7 cellular contexts compared by ENCODE assay signal in the genomic region with DNA sequence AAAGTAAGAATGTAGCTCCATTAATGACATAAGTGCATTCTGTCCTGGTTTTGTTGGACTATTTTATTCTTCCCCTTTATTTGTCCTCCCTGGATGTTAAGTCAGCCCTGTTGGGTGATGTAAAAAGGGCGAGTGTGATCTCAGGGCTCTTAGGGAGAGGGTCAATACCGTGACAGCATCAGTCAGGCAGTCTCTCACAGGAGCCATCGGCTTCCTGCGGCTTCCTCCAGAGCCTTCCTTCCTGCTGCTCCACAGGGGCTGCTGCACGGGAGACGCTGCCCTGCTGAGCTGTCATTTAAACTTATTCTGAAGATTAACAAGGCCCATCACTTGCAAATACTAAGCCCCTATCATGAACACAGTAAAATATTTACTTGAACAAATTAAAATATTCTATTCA.
A peak's percentile ranks its signal among the peaks of the same experiment; 100 is the strongest.
DNase-seq lines count a peak whose midpoint lies in the region; FAIRE-seq and TF ChIP-seq lines count a peak whose summit lies in the region.
"Not testable (repeated sequence)": the region's sequence is repeated elsewhere in the genome, so short reads cannot be mapped to it uniquely, and the experiment has no call there.

No MANE protein-coding gene starts in this region.

- not testable (repeated sequence) for TF ChIP-seq POLR2A in endothelial cell of umbilical vein (IDR thresholded peaks at IDR 0.05; ENCODE audit: low read depth, low read length)

- not testable (repeated sequence) for H3K4me2 ChIP-seq in endothelial cell of umbilical vein (ENCODE audit: insufficient read depth, low read length); neural cell (ENCODE audit: low read length)

- in situ Hi-C loops in brain microvascular endothelial cell (cut with HindIII; ENCODE audit: low pct_ligation_motif_present, low sequenced_read_pairs) = not testable (repeated sequence)

- H3K36me3 ChIP-seq in NT2/D1 (ENCODE audit: insufficient read depth, insufficient read length, low read length); brain microvascular endothelial cell (replicated peaks); endothelial cell of umbilical vein (ENCODE audit: control insufficient read depth in 2 of 2, extremely low read depth in 1 of 2, insufficient read depth in 2 of 2, low read length in 2 of 2); neural cell (ENCODE audit: insufficient read depth, low read length): not testable (repeated sequence)

- not testable (repeated sequence) for H3K9me1 ChIP-seq in endothelial cell of umbilical vein (replicated peaks; ENCODE audit: control insufficient read depth, extremely low read depth, insufficient read depth, low read length)

- TF ChIP-seq RAD21 in neural cell (conservative IDR thresholded peaks at IDR 0.05) = not testable (repeated sequence)

- H3K9ac ChIP-seq in NT2/D1 (ENCODE audit: insufficient read length, low read depth); endothelial cell of umbilical vein (replicated peaks; ENCODE audit: extremely low read depth, insufficient read depth, low read length); neural cell (ENCODE audit: low read length): not testable (repeated sequence)

- not testable (repeated sequence) for TF ChIP-seq CTCF in brain microvascular endothelial cell (IDR thresholded peaks at IDR 0.05; ENCODE audit: low read depth, low read length, missing control alignments); endothelial cell of umbilical vein (IDR thresholded peaks at IDR 0.05; ENCODE audit: extremely low read depth in 1 of 2, insufficient read depth in 1 of 2, low read depth in 1 of 2, low read length in 2 of 2); neural cell (IDR thresholded peaks at IDR 0.05; ENCODE audit: poor library complexity, severe bottlenecking)

- H4K20me1 ChIP-seq in endothelial cell of umbilical vein (replicated peaks; ENCODE audit: control insufficient read depth, extremely low read depth, insufficient read depth, low read length); neural cell (ENCODE audit: insufficient read depth): not testable (repeated sequence)

- H3K27me3 ChIP-seq in NT2/D1 (ENCODE audit: insufficient read depth, insufficient read length); brain microvascular endothelial cell (replicated peaks); endothelial cell of umbilical vein (ENCODE audit: control insufficient read depth in 2 of 2, insufficient read depth in 2 of 2, low read length in 2 of 2); neural cell (ENCODE audit: insufficient read depth, low read depth, low read length): not testable (repeated sequence)

- H3K9me2 ChIP-seq in neural cell (ENCODE audit: insufficient read depth, low read length) = not testable (repeated sequence)

- CTCF ChIA-PET in endothelial cell of umbilical vein (lab: Charles Lee) = not testable (repeated sequence)

- TF ChIP-seq EP300 in neural cell (conservative IDR thresholded peaks at IDR 0.05; ENCODE audit: poor library complexity, severe bottlenecking) = not testable (repeated sequence)

- H3K79me2 ChIP-seq in endothelial cell of umbilical vein (ENCODE audit: control insufficient read depth, insufficient read depth, low read length); neural cell (replicated peaks; ENCODE audit: insufficient read depth, low read length): not testable (repeated sequence)

- intact Hi-C loops in endothelial cell of umbilical vein (cut with micrococcal nuclease) = not testable (repeated sequence)

- H3K4me1 ChIP-seq in NT2/D1 (ENCODE audit: insufficient read depth, insufficient read length); endothelial cell of umbilical vein (ENCODE audit: control insufficient read depth, extremely low read depth, insufficient read depth, low read length): not testable (repeated sequence)

- not testable (repeated sequence) for FAIRE-seq in endothelial cell of umbilical vein (lab: Jason Lieb, UNC)

- H2AFZ ChIP-seq in endothelial cell of umbilical vein (ENCODE audit: low read depth, low read length) = peak overlapping the region; percentile 36
- not testable (repeated sequence) for H2AFZ ChIP-seq in neural cell (ENCODE audit: low read depth, low read length)

- peak; percentile 53 for DNase-seq in ELF-1 (ENCODE audit: low read depth, low spot score)
- peak; percentile 10 for DNase-seq in HT1080 (ENCODE audit: low read depth)
- DNase-seq in NT2/D1 (ENCODE audit: low read depth, low spot score) = peak; percentile 51
- peak; percentile 31 for DNase-seq in brain microvascular endothelial cell
- DNase-seq in endothelial cell of umbilical vein (ENCODE audit: low read depth, low spot score) = peak; percentile 26
- DNase-seq in iris pigment epithelial cell (ENCODE audit: low read depth) = peak; percentile 22

- POLR2A ChIA-PET in endothelial cell of umbilical vein (lab: Charles Lee) = not testable (repeated sequence)

- not testable (repeated sequence) for H3K9me3 ChIP-seq in NT2/D1 (ENCODE audit: insufficient read depth, low read length); endothelial cell of umbilical vein (replicated peaks; ENCODE audit: control insufficient read depth, insufficient read depth, low read length); neural cell (ENCODE audit: low read length)

- not testable (repeated sequence) for H3K4me3 ChIP-seq in NT2/D1 (ENCODE audit: insufficient read length, low read depth); brain microvascular endothelial cell (ENCODE audit: low read depth, low read length); endothelial cell of umbilical vein (replicated peaks in 1 of 3; ENCODE audit: insufficient read depth in 1 of 3, low read depth in 1 of 3, low read length in 3 of 3); neural cell (ENCODE audit: low read length)

- dilution Hi-C loops in endothelial cell of umbilical vein (cut with MboI; ENCODE audit: extremely low pct_ligation_motif_present, low sequenced_read_pairs) = not testable (repeated sequence)

- not testable (repeated sequence) for BruUV-seq in endothelial cell of umbilical vein (replicated peaks; lab: Mats Ljungman, UMichigan)

- H3K27ac ChIP-seq in brain microvascular endothelial cell; endothelial cell of umbilical vein (ENCODE audit: insufficient read depth, low read depth, low read length); neural cell (ENCODE audit: low read length): not testable (repeated sequence)

- H3F3A ChIP-seq in neural cell (ENCODE audit: insufficient read depth, low read length, poor library complexity, severe bottlenecking) = not testable (repeated sequence)

TF ChIP-seq in neural cell, 6 proteins besides CTCF, POLR2A, EP300 and RAD21:
- TF ChIP-seq POLR2AphosphoS5 (IDR thresholded peaks at IDR 0.05) = peak; percentile 31
